8 cellular contexts compared by ENCODE assay signal in genomic region chr1:156053770-156054499, GRCh38. TPM values are rescaled to one million over a fixed set of nuclear protein-coding genes. Genes with fewer than 3 reads are reported as not detected.
DNase-seq lines count a peak whose midpoint lies in the region; FAIRE-seq and TF ChIP-seq lines count a peak whose summit lies in the region.

TSS of gene UBQLN4 (minus strand) at chr1:156053798. CDS start at chr1:156053701, 97 bp downstream.

- H3K4me1 ChIP-seq in HEK293 (ENCODE audit: control insufficient read depth, insufficient read depth, low read length) (no peaks in the 10 kb centered on the region), left ventricle myocardium inferior (peaks cover 62% of the 10 kb centered on the region)

- peak within 1 kb of the TSS; percentile 82 for H3K27ac ChIP-seq in HEK293 (ENCODE audit: extremely low read depth, low read depth, low read length)
- peak within 1 kb of the TSS; percentile 99 for H3K27ac ChIP-seq in left ventricle myocardium inferior (replicated peaks)

- H3K27me3 Mint-ChIP-seq in T-helper 1 cell treated with Interleukin-12 subunit alpha and Interleukin-12 subunit beta and Interleukin-4 antibody, amounts not matched to agents 30 μg/mL and 1 μg/mL, for 36 hours (ENCODE audit: low read depth), result no peaks in the 10 kb centered on the region

- H3K4me1 Mint-ChIP-seq in T-helper 1 cell treated with Interleukin-12 subunit alpha and Interleukin-12 subunit beta and Interleukin-4 antibody, amounts not matched to agents 30 μg/mL and 1 μg/mL, for 36 hours (ENCODE audit: low read depth), result peaks cover 18% of the 10 kb centered on the region

- POLR2A ChIA-PET in HEK293 (lab: Yijun Ruan, JAX), result no interaction called here

- no peaks in the 10 kb centered on the region for H3K9me3 Mint-ChIP-seq in T-helper 1 cell treated with Interleukin-12 subunit alpha and Interleukin-12 subunit beta and Interleukin-4 antibody, amounts not matched to agents 30 μg/mL and 1 μg/mL, for 36 hours

- no peak for FAIRE-seq in urothelium cell line (lab: Jason Lieb, UNC)

- H3K27ac Mint-ChIP-seq in T-helper 1 cell treated with Interleukin-12 subunit alpha and Interleukin-12 subunit beta and Interleukin-4 antibody, amounts not matched to agents 30 μg/mL and 1 μg/mL, for 36 hours, result peak within 1 kb of the TSS; percentile 92

- intact Hi-C loops in left ventricle myocardium inferior (cut with micrococcal nuclease), result no loop called here

- H3K27me3 ChIP-seq in left ventricle myocardium inferior (ENCODE audit: low read depth), result no peaks in the 10 kb centered on the region

- H3K4me3 ChIP-seq in HEK293 (ENCODE audit: low read depth, low read length), result peak within 1 kb of the TSS; percentile 87
- H3K4me3 ChIP-seq in left ventricle myocardium inferior, result peak within 1 kb of the TSS; percentile 95

- CTCF ChIA-PET in HEK293 (lab: Yijun Ruan, JAX), result interaction anchor here (0.6 to 1.4 kb wide), 6 partner anchors 11 to 99 kb away, joined by 3 to 5 read pairs (median 4); no protein-coding TSS in a partner anchor

- DNase-seq in EL, result peak; percentile 87
- DNase-seq in NCI-H1105 (lab: John Stamatoyannopoulos, UW), result peak; percentile 90
- peak; percentile 84 for DNase-seq in amniotic epithelial cell (ENCODE audit: low read depth)
- DNase-seq in left ventricle myocardium inferior, result peak; percentile 88
- peak; percentile 55 for DNase-seq in pulmonary artery endothelial cell (ENCODE audit: low read depth, low spot score)
- peak; percentile 94 for DNase-seq in urothelium cell line (ENCODE audit: low spot score)

- peaks cover 13% of the 10 kb centered on the region for H3K36me3 Mint-ChIP-seq in T-helper 1 cell treated with Interleukin-12 subunit alpha and Interleukin-12 subunit beta and Interleukin-4 antibody, amounts not matched to agents 30 μg/mL and 1 μg/mL, for 36 hours (ENCODE audit: low read depth)

- H3K4me3 Mint-ChIP-seq in T-helper 1 cell treated with Interleukin-12 subunit alpha and Interleukin-12 subunit beta and Interleukin-4 antibody, amounts not matched to agents 30 μg/mL and 1 μg/mL, for 36 hours, result peak within 1 kb of the TSS; percentile 93

- H3K9me3 ChIP-seq in HEK293 (ENCODE audit: control insufficient read depth, insufficient read depth, low read depth, low read length), result no peaks in the 10 kb centered on the region
- no peaks in the 10 kb centered on the region for H3K9me3 ChIP-seq in left ventricle myocardium inferior (replicated peaks)

- H3K36me3 ChIP-seq in HEK293 (ENCODE audit: control insufficient read depth in 2 of 2, insufficient read depth in 1 of 2, low read length in 2 of 2) (peaks cover 0 to 45% of the 10 kb centered on the region in 2 experiments; a peak in 2 of 3 replicates), left ventricle myocardium inferior (peaks cover 29% of the 10 kb centered on the region)

- TF ChIP-seq CTCF in HEK293 (tag by site-specific recombination; IDR thresholded peaks at IDR 0.05) (no peak), left ventricle myocardium inferior (IDR thresholded peaks at IDR 0.05; ENCODE audit: borderline replicate concordance) (peak; percentile 60)

TF ChIP-seq in HEK293, 187 proteins besides CTCF, POLR2A, EP300 and RAD21 (continues in another document):
- no peak for TF ChIP-seq FEZF1 (tag by site-specific recombination; IDR thresholded peaks at IDR 0.05)
- no peak for TF ChIP-seq ZNF426 (tag by site-specific recombination; IDR thresholded peaks at IDR 0.05)
- peak; percentile 69 for TF ChIP-seq PRDM1 (tag by site-specific recombination; IDR thresholded peaks at IDR 0.05)
- no peak for TF ChIP-seq ZNF169 (tag by site-specific recombination; IDR thresholded peaks at IDR 0.05)
- peak; percentile 98 for TF ChIP-seq ZNF398 (tag by site-specific recombination; IDR thresholded peaks at IDR 0.05)
- TF ChIP-seq EGR2 (tag by site-specific recombination; IDR thresholded peaks at IDR 0.05; ENCODE audit: low read depth), result no peak
- no peak for TF ChIP-seq ZNF670 (tag by site-specific recombination; IDR thresholded peaks at IDR 0.05; ENCODE audit: low read depth)
- TF ChIP-seq ZFHX2 (tag by site-specific recombination; conservative IDR thresholded peaks at IDR 0.05), result peak; percentile 57; the same call in 1 of the 2 replicates
- TF ChIP-seq ZSCAN30 (tag by site-specific recombination; IDR thresholded peaks at IDR 0.05), result peak; percentile 40; the same call in 1 of the 2 replicates
- TF ChIP-seq ZNF521 (tag by site-specific recombination; IDR thresholded peaks at IDR 0.05), result no peak
- TF ChIP-seq HOXC10 (CRISPR knock-in tag; IDR thresholded peaks at IDR 0.05), result no peak
- TF ChIP-seq TCF7L2 (IDR thresholded peaks at IDR 0.05; ENCODE audit: borderline replicate concordance, low read depth, low read length), result no peak
- TF ChIP-seq ZSCAN5A (tag by site-specific recombination; IDR thresholded peaks at IDR 0.05), result no peak
- TF ChIP-seq ZFP37 (tag by site-specific recombination; IDR thresholded peaks at IDR 0.05), result peak; percentile 35; the same call in 1 of the 2 replicates
- TF ChIP-seq ZNF624 (tag by site-specific recombination; IDR thresholded peaks at IDR 0.05), result no peak
- TF ChIP-seq ZNF221 (tag by site-specific recombination; IDR thresholded peaks at IDR 0.05; ENCODE audit: borderline replicate concordance), result no peak
- TF ChIP-seq RBAK (tag by site-specific recombination; IDR thresholded peaks at IDR 0.05), result no peak
- no peak for TF ChIP-seq ZNF223 (tag by site-specific recombination; IDR thresholded peaks at IDR 0.05)
- peak; percentile 91 for TF ChIP-seq ZNF692 (tag by site-specific recombination; IDR thresholded peaks at IDR 0.05)
- TF ChIP-seq ZNF37A (tag by site-specific recombination; IDR thresholded peaks at IDR 0.05), result no peak
- TF ChIP-seq ZNF274 (IDR thresholded peaks at IDR 0.05; ENCODE audit: low read length), result no peak
- no peak for TF ChIP-seq ZNF274 (tag by site-specific recombination; IDR thresholded peaks at IDR 0.05; ENCODE audit: borderline replicate concordance)
- TF ChIP-seq ZNF341 (tag by site-specific recombination; IDR thresholded peaks at IDR 0.05; ENCODE audit: low read depth), result no peak
- TF ChIP-seq ZNF548 (tag by site-specific recombination; IDR thresholded peaks at IDR 0.05), result no peak
- no peak for TF ChIP-seq ZNF394 (tag by site-specific recombination; IDR thresholded peaks at IDR 0.05; ENCODE audit: borderline replicate concordance)
- no peak for TF ChIP-seq ZBTB8A (tag by site-specific recombination; IDR thresholded peaks at IDR 0.05)
- no peak for TF ChIP-seq ZBTB1 (tag by site-specific recombination; IDR thresholded peaks at IDR 0.05)

RNA-seq across cellular contexts. Expression of gene UBQLN4, which starts in this region (rescaled TPM):
- total RNA-seq in left ventricle myocardium inferior (29.9 TPM), pulmonary artery endothelial cell (16.2 and 20.6 TPM in 2 replicates)

Comparison
In these comparisons a context has a peak if more than half of its experiments do, and no peak if none do; other contexts are left out.
1. Peak in every context shown above with its lines: DNase-seq, H3K4me3 ChIP-seq and H3K27ac ChIP-seq.